In genomic region chr22:24053481-24054226, GRCh38 we compare ENCODE assay signal across 15 cellular contexts. TPM values are rescaled to one million over a fixed set of nuclear protein-coding genes. Genes with fewer than 3 reads are reported as not detected.
DNase-seq lines count a peak whose midpoint lies in the region; ATAC-seq, FAIRE-seq and TF ChIP-seq lines count a peak whose summit lies in the region.
"Had no signal": no experiment of that assay in that cellular context is flagged by ENCODE, and none has a peak within 500 bp of the region (broad histone marks: within the 10 kb centered on the region; RNA-seq: fewer than 3 reads in every experiment).

No MANE protein-coding gene starts in this region.

- H3K27ac Mint-ChIP-seq in HFFc6 (peak overlapping the region; percentile 85), natural killer cell (peak overlapping the region in 1 of 2 donors; percentile 39)
- peak overlapping the region in 7 of 10 donors; percentile 35 to 66 (median 57) for H3K27ac Mint-ChIP-seq in naive thymus-derived CD8-positive, alpha-beta T cell

- no TSS peak for BruUV-seq in Panc1 (replicated peaks; lab: Mats Ljungman, UMichigan)

- intact Hi-C loops in Panc1 (cut with micrococcal nuclease; ENCODE audit: unreplicated experiment), result no loop called here
- intact Hi-C loops in natural killer cell (cut with micrococcal nuclease), result no loop called here

- no peaks in the 10 kb centered on the region for H3K36me3 ChIP-seq in Panc1 (ENCODE audit: control insufficient read depth, insufficient read depth, low read length)

- TF ChIP-seq POLR2A in GM12891 (IDR thresholded peaks at IDR 0.05; ENCODE audit: low read depth, low read length), result no peak

- FAIRE-seq in GM12891 (lab: Jason Lieb, UNC), result no peak

- DNase-seq in GM12891 (ENCODE audit: insufficient read length, low spot score), result peak; percentile 52
- DNase-seq in HFFc6, result no peak
- no peak for DNase-seq in Panc1 (ENCODE audit: low read depth, low spot score)
- no peak for DNase-seq in naive thymus-derived CD8-positive, alpha-beta T cell
- no peak for DNase-seq in NCI-H1694 treated with DMSO at 0.1 percent for 48 hours (lab: John Stamatoyannopoulos, UW)
- no peak for DNase-seq in stimulated activated CD4-positive, alpha-beta T cell treated with anti-CD3 and anti-CD28 coated beads, Interleukin-2, amount 100 ng/mL, for 24 hours
- DNase-seq in natural killer cell, result no peak
- DNase-seq: activated T-cell treated with anti-CD3 and anti-CD28 coated beads, Interleukin-2, amount 50 U/mL, for 1 hour; CD8-positive, alpha-beta memory T cell; retina; Right ventricle myocardium superior; substantia nigra had no signal

- H3K4me1 ChIP-seq in Panc1 (ENCODE audit: control insufficient read depth, insufficient read depth, low read length), result no peaks in the 10 kb centered on the region

- in situ Hi-C loops in Panc1 (cut with HindIII; ENCODE audit: low pct_unique_long_range_greater_than_20kb, low sequenced_read_pairs), result no loop called here

- H3K4me3 ChIP-seq in Panc1 (ENCODE audit: low read depth in 2 of 2, low read length in 2 of 2), result no peak overlapping the region

- peaks cover 43% of the 10 kb centered on the region for H3K4me1 Mint-ChIP-seq in HFFc6 (ENCODE audit: low read depth)
- peaks cover 6 to 8% (median 7%) of the 10 kb centered on the region in 4 donors for H3K4me1 Mint-ChIP-seq in naive thymus-derived CD8-positive, alpha-beta T cell
- no peaks in the 10 kb centered on the region for H3K4me1 Mint-ChIP-seq in natural killer cell
- H3K4me1 Mint-ChIP-seq: CD8-positive, alpha-beta memory T cell had no signal

- no peaks in the 10 kb centered on the region for H3K9me3 ChIP-seq in Panc1 (ENCODE audit: control insufficient read depth, insufficient read depth, low read depth, low read length)

- H3K27me3 ChIP-seq in Panc1 (ENCODE audit: control insufficient read depth, insufficient read depth, low read length), result no peaks in the 10 kb centered on the region

- H3K4me3 Mint-ChIP-seq in HFFc6 (peak overlapping the region; percentile 44; the same call in 1 of the 2 replicates), natural killer cell (no peak overlapping the region)
- peak overlapping the region in 1 of 10 donors; percentile 65 for H3K4me3 Mint-ChIP-seq in naive thymus-derived CD8-positive, alpha-beta T cell

- no peak for TF ChIP-seq CTCF in HFFc6 (IDR thresholded peaks at IDR 0.05)
- TF ChIP-seq CTCF in Panc1 (IDR thresholded peaks at IDR 0.05), result no peak
- TF ChIP-seq CTCF in natural killer cell (IDR thresholded peaks at IDR 0.05), result no peak

- H3K36me3 Mint-ChIP-seq in HFFc6 (ENCODE audit: low read depth) (peaks cover 63% of the 10 kb centered on the region), natural killer cell (peaks cover 20% of the 10 kb centered on the region)
- H3K36me3 Mint-ChIP-seq in naive thymus-derived CD8-positive, alpha-beta T cell, result peaks cover 11 to 88% (median 29%) of the 10 kb centered on the region in 3 donors

- POLR2A ChIA-PET in Panc1 (lab: Charles Lee), result no interaction called here
- POLR2A ChIA-PET in naive thymus-derived CD8-positive, alpha-beta T cell (lab: Charles Lee), result interaction anchor here (0.6 kb wide), 1 partner anchor 28 kb away, joined by 5 read pairs; no protein-coding TSS in a partner anchor

- no peaks in the 10 kb centered on the region; the same call in 1 of the 2 replicates for H3K27me3 Mint-ChIP-seq in HFFc6 (ENCODE audit: insufficient read depth)
- no peaks in the 10 kb centered on the region for H3K27me3 Mint-ChIP-seq in naive thymus-derived CD8-positive, alpha-beta T cell
- H3K27me3 Mint-ChIP-seq in natural killer cell (ENCODE audit: low read depth in 2 of 2), result no peaks in the 10 kb centered on the region
- H3K27me3 Mint-ChIP-seq: CD8-positive, alpha-beta memory T cell had no signal

- CTCF ChIA-PET in Panc1 (lab: Charles Lee), result no interaction called here

- H3K9me3 Mint-ChIP-seq in HFFc6 (peaks cover 1% of the 10 kb centered on the region; the same call in 1 of the 2 replicates), natural killer cell (no peaks in the 10 kb centered on the region)
- no peaks in the 10 kb centered on the region for H3K9me3 Mint-ChIP-seq in naive thymus-derived CD8-positive, alpha-beta T cell
- H3K9me3 Mint-ChIP-seq: CD8-positive, alpha-beta memory T cell had no signal

- H3K27ac ChIP-seq in Panc1 (ENCODE audit: low read length), result no peak overlapping the region

- peak; percentile 51; the same call in 1 of the 2 replicates for ATAC-seq in Panc1
- ATAC-seq in naive thymus-derived CD8-positive, alpha-beta T cell, result no peak
- ATAC-seq in GM21515 (IDR thresholded peaks at IDR 0.05; ENCODE audit: unreplicated experiment), result no peak
- no peak for ATAC-seq in natural killer cell

TF ChIP-seq in GM12891, 5 proteins besides CTCF, POLR2A, EP300 and RAD21:
- no peak for TF ChIP-seq POU2F2 (IDR thresholded peaks at IDR 0.05; ENCODE audit: low read depth, low read length)
- TF ChIP-seq SPI1 (IDR thresholded peaks at IDR 0.05; ENCODE audit: low read depth, low read length), result peak; percentile 93
- TF ChIP-seq TAF1 (IDR thresholded peaks at IDR 0.05; ENCODE audit: low read depth, low read length), result no peak
- TF ChIP-seq POLR2AphosphoS5 (IDR thresholded peaks at IDR 0.05; ENCODE audit: low read depth, low read length), result no peak
- TF ChIP-seq PAX5 (IDR thresholded peaks at IDR 0.05; ENCODE audit: insufficient read depth, low read length, severe bottlenecking), result no peak

RNA-seq across cellular contexts. Expression of gene CABIN1, which starts 42.5 kb away (rescaled TPM):
- 22.3 TPM for polyA plus RNA-seq in GM12891 (2012; ENCODE audit: low read depth, missing spikeins)
- 10 to 100 TPM; 39.0 to 54.1 (median 48.0) TPM for total RNA-seq in HFFc6 (2021; fragmentation: NEBNext Ultra II Directional; extraction: Animal tissue kit (Norgen Biotek cat#: 25700))
- total RNA-seq in Panc1 (2021; ENCODE audit: unreplicated experiment), result 46.1 TPM
- polyA plus RNA-seq in Panc1 (2012; ENCODE audit: insufficient read length), result 42.9 TPM
- 100 to 1,000 TPM; 162 to 164 TPM for total RNA-seq in naive thymus-derived CD8-positive, alpha-beta T cell
- 10 to 100 TPM in 2 of 3 donors, 1 to 10 TPM in 1; 7.1 to 19.1 (median 12.5) TPM for polyA plus RNA-seq in naive thymus-derived CD8-positive, alpha-beta T cell
- total RNA-seq in natural killer cell, result 100 to 1,000 TPM; 130 to 182 (median 161) TPM

RNA-seq across cellular contexts. Expression of gene GSTT4, which starts 48.4 kb away (rescaled TPM):
- polyA plus RNA-seq in GM12891 (2012; ENCODE audit: low read depth, missing spikeins), result not detected
- not detected for total RNA-seq in HFFc6 (2021; fragmentation: NEBNext Ultra II Directional; extraction: Animal tissue kit (Norgen Biotek cat#: 25700))
- total RNA-seq in Panc1 (2021; ENCODE audit: unreplicated experiment) (not detected), natural killer cell (not detected)
- not detected for polyA plus RNA-seq in Panc1 (2012; ENCODE audit: insufficient read length)
- not detected for total RNA-seq in naive thymus-derived CD8-positive, alpha-beta T cell
- polyA plus RNA-seq in naive thymus-derived CD8-positive, alpha-beta T cell, result not detected
- total RNA-seq: CD8-positive, alpha-beta memory T cell; LHCN-M2; mucosa of gallbladder; Right ventricle myocardium superior had no signal
- polyA plus RNA-seq: CD8-positive, alpha-beta memory T cell had no signal
